Comparison of ENCODE assay signal across 11 cellular contexts in the genomic region with DNA sequence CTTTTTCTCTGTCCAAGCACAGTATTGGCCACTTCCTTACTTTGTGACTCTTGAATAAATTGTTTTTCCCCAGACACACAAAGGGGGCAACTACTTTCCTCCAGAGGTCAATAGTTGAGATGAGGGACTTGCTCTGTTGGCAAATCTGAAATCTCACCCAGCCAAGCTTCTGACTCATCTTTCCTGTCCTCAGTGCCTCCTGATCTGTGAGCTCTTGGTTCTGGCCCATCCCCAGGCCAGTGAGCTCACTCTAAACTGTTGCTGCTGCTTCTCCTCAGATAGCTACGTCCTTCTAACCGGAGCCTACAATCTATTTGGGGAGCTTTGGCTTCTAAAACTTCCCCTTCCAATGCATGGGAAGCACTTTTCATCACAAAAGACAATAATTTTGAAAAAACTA. TPM values are rescaled to one million over a fixed set of nuclear protein-coding genes. Genes with fewer than 3 reads are reported as not detected.
DNase-seq lines count a peak whose midpoint lies in the region; ATAC-seq and TF ChIP-seq lines count a peak whose summit lies in the region.
"Had no signal": no experiment of that assay in that cellular context is flagged by ENCODE, and none has a peak within 500 bp of the region (broad histone marks: within the 10 kb centered on the region; RNA-seq: fewer than 3 reads in every experiment).

No MANE protein-coding gene starts in this region.

- H3K9me3 Mint-ChIP-seq in stimulated activated memory B cell treated with anti-CD40 and anti-IgM and Interleukin-4, amounts not matched to agents 10 μg/mL and 1 μg/mL and 100 μg/mL, for 72 hours = peaks cover 5% of the 10 kb centered on the region

- no peak overlapping the region for H3K27ac Mint-ChIP-seq in stimulated activated memory B cell treated with anti-CD40 and anti-IgM and Interleukin-4, amounts not matched to agents 10 μg/mL and 1 μg/mL and 100 μg/mL, for 72 hours

- ATAC-seq in stimulated activated memory B cell treated with anti-CD40 and anti-IgM and Interleukin-4, amounts not matched to agents 10 μg/mL and 1 μg/mL and 100 μg/mL, for 72 hours = no peak
- no peak for ATAC-seq in HG03520 (IDR thresholded peaks at IDR 0.05; ENCODE audit: unreplicated experiment)
- ATAC-seq: mucosa of descending colon had no signal

- H3K4me1 Mint-ChIP-seq in stimulated activated memory B cell treated with anti-CD40 and anti-IgM and Interleukin-4, amounts not matched to agents 10 μg/mL and 1 μg/mL and 100 μg/mL, for 72 hours = no peaks in the 10 kb centered on the region

- no peak for TF ChIP-seq CTCF in astrocyte of the spinal cord (IDR thresholded peaks at IDR 0.05; ENCODE audit: low read depth, low read length)

- no peak overlapping the region for H3K4me3 Mint-ChIP-seq in stimulated activated memory B cell treated with anti-CD40 and anti-IgM and Interleukin-4, amounts not matched to agents 10 μg/mL and 1 μg/mL and 100 μg/mL, for 72 hours

- DNase-seq in SIG-M5 treated with dmso at 0.1 percent for 504 hours (lab: John Stamatoyannopoulos, UW; ENCODE audit: unreplicated experiment) = peak; percentile 16
- DNase-seq in SIG-M5 (lab: John Stamatoyannopoulos, UW) = no peak
- peak; percentile 87 for DNase-seq in astrocyte of the spinal cord (ENCODE audit: low read depth, low spot score)
- peak; percentile 12 for DNase-seq in iPS-NIHi7 (ENCODE audit: extremely low spot score)
- DNase-seq in ureter (ENCODE audit: low spot score) = peak; percentile 51
- no peak for DNase-seq in stimulated activated CD4-positive, alpha-beta T cell treated with anti-CD3 and anti-CD28 coated beads, Interleukin-15, amount 100 ng/mL, for 24 hours
- DNase-seq: caudate nucleus, NCI-H345 had no signal

- in situ Hi-C loops in astrocyte of the spinal cord (cut with HindIII; ENCODE audit: low sequenced_read_pairs) = no loop called here

- H3K36me3 Mint-ChIP-seq in stimulated activated memory B cell treated with anti-CD40 and anti-IgM and Interleukin-4, amounts not matched to agents 10 μg/mL and 1 μg/mL and 100 μg/mL, for 72 hours = no peaks in the 10 kb centered on the region

- peaks cover 16% of the 10 kb centered on the region for H3K27me3 Mint-ChIP-seq in stimulated activated memory B cell treated with anti-CD40 and anti-IgM and Interleukin-4, amounts not matched to agents 10 μg/mL and 1 μg/mL and 100 μg/mL, for 72 hours

- H3K4me3 ChIP-seq in astrocyte of the spinal cord (ENCODE audit: low read depth, low read length) = no peak overlapping the region
- H3K4me3 ChIP-seq: mucosa of descending colon had no signal

RNA-seq across cellular contexts. Expression of a gene that starts 50.0 kb away (rescaled TPM):
- 67.2 TPM for total RNA-seq in ureter

Comparison
In these comparisons a context has a peak if more than half of its experiments do, and no peak if none do; other contexts are left out.
1. DNase-seq: peak in SIG-M5 treated with dmso at 0.1 percent for 504 hours (single experiment), astrocyte of the spinal cord (single experiment), iPS-NIHi7 (single experiment) and ureter (single experiment); none in SIG-M5 (single experiment) and stimulated activated CD4-positive, alpha-beta T cell treated with anti-CD3 and anti-CD28 coated beads, Interleukin-15, amount 100 ng/mL, for 24 hours (single experiment).